26 cellular contexts compared by ENCODE assay signal in the genomic region with DNA sequence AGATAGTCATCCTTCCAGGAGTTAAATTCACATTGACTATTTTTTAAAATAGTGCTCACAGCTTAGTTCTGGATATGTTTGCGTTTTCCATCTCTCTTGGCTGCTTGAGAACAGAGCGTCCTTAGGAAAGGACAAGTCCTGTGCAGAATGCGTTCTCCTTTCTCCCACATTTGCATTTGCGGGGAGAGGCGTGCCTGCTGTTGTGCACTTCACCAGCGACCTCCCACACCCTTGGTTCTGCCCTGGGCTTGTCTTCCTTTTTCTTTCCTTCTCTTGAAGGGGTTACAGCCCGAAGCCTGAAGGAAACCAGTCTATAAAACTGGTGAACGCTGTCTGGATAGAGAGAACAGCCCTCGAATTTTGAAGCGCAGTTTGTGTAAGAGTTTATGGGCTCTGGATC.
DNase-seq lines count a peak whose midpoint lies in the region; FAIRE-seq and TF ChIP-seq lines count a peak whose summit lies in the region.
"Had no signal": no experiment of that assay in that cellular context is flagged by ENCODE, and none has a peak within 500 bp of the region (broad histone marks: within the 10 kb centered on the region; RNA-seq: fewer than 3 reads in every experiment).

No MANE protein-coding gene starts in this region.

- no peaks in the 10 kb centered on the region for H3K9me3 ChIP-seq in neuronal stem cell (replicated peaks in 1 of 2; ENCODE audit: control insufficient read depth in 2 of 2, insufficient read depth in 1 of 2, low read depth in 1 of 2, low read length in 2 of 2)
- no peaks in the 10 kb centered on the region for H3K9me3 ChIP-seq in ascending aorta
- H3K9me3 ChIP-seq: BE2C, BLaER1 had no signal

- H3K79me2 ChIP-seq in mesendoderm (ENCODE audit: control insufficient read depth, insufficient read depth, low read length), result no peaks in the 10 kb centered on the region

- no peak overlapping the region for H3K56ac ChIP-seq in mesendoderm (ENCODE audit: low read length)

- no peak overlapping the region for H3K9ac ChIP-seq in neuronal stem cell (ENCODE audit: low read depth, low read length, poor library complexity)
- H3K9ac ChIP-seq in mesendoderm (ENCODE audit: low read length), result no peak overlapping the region
- H3K9ac ChIP-seq: BLaER1 had no signal

- H2AK5ac ChIP-seq in neuronal stem cell (ENCODE audit: low read depth, low read length) (no peak overlapping the region), mesendoderm (ENCODE audit: low read length) (no peak overlapping the region)

- H3K79me1 ChIP-seq in neuronal stem cell (ENCODE audit: low read depth, low read length), result no peaks in the 10 kb centered on the region
- no peaks in the 10 kb centered on the region for H3K79me1 ChIP-seq in mesendoderm (ENCODE audit: low read length)

- no peak for TF ChIP-seq CTCF in ascending aorta (IDR thresholded peaks at IDR 0.05)

- H2BK15ac ChIP-seq in neuronal stem cell (ENCODE audit: low read length), result no peak overlapping the region
- no peak overlapping the region for H2BK15ac ChIP-seq in mesendoderm (replicated peaks; ENCODE audit: low read depth)

- no peak overlapping the region for H3K14ac ChIP-seq in neuronal stem cell (ENCODE audit: low read length)

- H3K4ac ChIP-seq in neuronal stem cell (ENCODE audit: low read length), result no peak overlapping the region
- H3K4ac ChIP-seq in mesendoderm (ENCODE audit: low read depth, low read length), result no peak overlapping the region

- H3K18ac ChIP-seq in neuronal stem cell (ENCODE audit: low read length) (peak overlapping the region; percentile 44), mesendoderm (ENCODE audit: low read length) (no peak overlapping the region)

- H4K8ac ChIP-seq in neuronal stem cell (ENCODE audit: low read depth, low read length), result no peak overlapping the region
- H4K8ac ChIP-seq in mesendoderm (ENCODE audit: low read depth, low read length), result no peak overlapping the region

- no peak overlapping the region for H2BK120ac ChIP-seq in neuronal stem cell (ENCODE audit: low read depth, low read length)
- H2BK120ac ChIP-seq in mesendoderm (ENCODE audit: low read depth, low read length), result no peak overlapping the region

- WGBS in neuronal stem cell (ENCODE audit: extremely low coverage in 2 of 2, insufficient read length in 2 of 2, insufficient replicate concordance in 1 of 2), 2 donors, result no CpG with 5 or more reads among the region's 10 CpGs
- WGBS in mesendoderm (ENCODE audit: extremely low coverage, insufficient coverage, low lambda C conversion rate), result no CpG with 5 or more reads among the region's 10 CpGs

- H4K91ac ChIP-seq in neuronal stem cell (ENCODE audit: low read depth, low read length, poor library complexity), result no peak overlapping the region

- intact Hi-C loops in ascending aorta (cut with DNase I), result no loop called here

- H3K4me1 ChIP-seq in neuronal stem cell (ENCODE audit: control insufficient read depth in 2 of 2, insufficient read depth in 1 of 2, low read depth in 1 of 2, low read length in 2 of 2) (peaks cover 0 to 11% of the 10 kb centered on the region in 2 donors), ascending aorta (no peaks in the 10 kb centered on the region), mesendoderm (ENCODE audit: control insufficient read depth, low read depth, low read length) (no peaks in the 10 kb centered on the region)
- H3K4me1 ChIP-seq: BE2C, BLaER1 had no signal

- no peak overlapping the region for H2AFZ ChIP-seq in neuronal stem cell (ENCODE audit: low read length)

- no peak overlapping the region for H2BK12ac ChIP-seq in neuronal stem cell (ENCODE audit: low read length)

- H3K4me2 ChIP-seq in neuronal stem cell (ENCODE audit: insufficient read depth, low read length, poor library complexity, severe bottlenecking) (no peak overlapping the region), mesendoderm (ENCODE audit: low read length) (no peak overlapping the region)
- H3K4me2 ChIP-seq: BLaER1 had no signal

- H3K27me3 ChIP-seq in neuronal stem cell (ENCODE audit: control insufficient read depth in 3 of 3, insufficient read depth in 3 of 3, low read depth in 1 of 3, low read length in 3 of 3) (no peaks in the 10 kb centered on the region), ascending aorta (no peaks in the 10 kb centered on the region), mesendoderm (ENCODE audit: insufficient read depth, low read length, poor library complexity) (no peaks in the 10 kb centered on the region)
- H3K27me3 ChIP-seq: BE2C, BLaER1 had no signal

- H4K5ac ChIP-seq in mesendoderm (ENCODE audit: low read length), result no peak overlapping the region

- FAIRE-seq in GM12892 (lab: Jason Lieb, UNC), result no peak
- FAIRE-seq: A204.1, GM12878, GM19239 had no signal

- DNase-seq in caudate nucleus (lab: John Stamatoyannopoulos, UW) (peak in 3 of 61 donors; percentile 24 to 46 (median 35)), neuronal stem cell (ENCODE audit: low spot score) (no peak), superior temporal gyrus (ENCODE audit: extremely low spot score) (peak; percentile 59), ascending aorta (ENCODE audit: low spot score in 2 of 2) (no peak), mesendoderm (no peak), GM12892 (ENCODE audit: insufficient read length) (no peak)
- DNase-seq: 8988T; ACHN; BE2C; C1 segment of cervical spinal cord; CD4-positive, alpha-beta memory T cell; CD4-positive, CD25-positive, alpha-beta regulatory T cell; CD8-positive, alpha-beta memory T cell; COR-L47; DMS 273 treated with DMSO at 0.1 percent for 48 hours; DMS153; DMS53; DMS79; DND-41; EL; GDM1 had no signal

- H3K23ac ChIP-seq in neuronal stem cell (ENCODE audit: low read depth, low read length, poor library complexity) (no peak overlapping the region), mesendoderm (ENCODE audit: low read length) (no peak overlapping the region)

- H2BK5ac ChIP-seq in neuronal stem cell (ENCODE audit: low read length), result no peak overlapping the region
- no peak overlapping the region for H2BK5ac ChIP-seq in mesendoderm (ENCODE audit: low read length)

- no peaks in the 10 kb centered on the region for H3K36me3 ChIP-seq in neuronal stem cell (replicated peaks in 1 of 2; ENCODE audit: control insufficient read depth in 2 of 2, insufficient read depth in 2 of 2, low read length in 2 of 2)
- no peaks in the 10 kb centered on the region for H3K36me3 ChIP-seq in ascending aorta
- no peaks in the 10 kb centered on the region for H3K36me3 ChIP-seq in mesendoderm (ENCODE audit: control insufficient read depth, insufficient read depth, low read length)
- H3K36me3 ChIP-seq: BE2C, BLaER1 had no signal

- H3K27ac ChIP-seq in angular gyrus (ENCODE audit: low read depth, low read length) (peak overlapping the region; percentile 63), caudate nucleus (ENCODE audit: low read depth, low read length) (peak overlapping the region; percentile 67), neuronal stem cell (replicated peaks; ENCODE audit: low read length) (no peak overlapping the region), ascending aorta (no peak overlapping the region), mesendoderm (ENCODE audit: low read depth, low read length) (no peak overlapping the region)
- H3K27ac ChIP-seq: BLaER1 had no signal

- no peak for TF ChIP-seq POLR2A in GM12892 (IDR thresholded peaks at IDR 0.05; ENCODE audit: low read depth, low read length)

- H3K4me3 ChIP-seq in neuronal stem cell (ENCODE audit: low read length in 2 of 2), result no peak overlapping the region
- H3K4me3 ChIP-seq in ascending aorta, result no peak overlapping the region
- H3K4me3 ChIP-seq in mesendoderm (ENCODE audit: low read length), result no peak overlapping the region
- H3K4me3 ChIP-seq: BLaER1, GM12878 had no signal

Comparison
In these comparisons a context has a peak if more than half of its experiments do, and no peak if none do; other contexts are left out.
1. H3K27ac ChIP-seq: peak in angular gyrus (single experiment) and caudate nucleus (single experiment); none in neuronal stem cell (single experiment), ascending aorta (0 of 2) and mesendoderm (single experiment).